Comparison of ENCODE assay signal across 27 cellular contexts in the genomic region with DNA sequence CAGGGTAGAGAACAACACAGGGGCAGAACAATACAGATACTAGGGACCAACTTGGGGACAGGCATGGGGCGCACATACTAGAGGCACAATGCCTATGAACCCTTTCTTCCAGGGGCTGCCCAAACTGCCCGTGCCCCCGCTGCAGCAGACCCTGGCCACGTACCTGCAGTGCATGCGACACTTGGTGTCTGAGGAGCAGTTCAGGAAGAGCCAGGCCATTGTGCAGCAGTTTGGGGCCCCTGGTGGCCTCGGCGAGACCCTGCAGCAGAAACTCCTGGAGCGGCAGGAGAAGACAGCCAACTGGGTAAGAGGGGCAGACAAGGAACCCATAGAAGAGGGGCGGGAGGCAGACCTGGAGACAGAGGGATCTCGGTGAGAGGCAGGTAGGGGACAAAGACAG. TPM values are rescaled to one million over a fixed set of nuclear protein-coding genes. Genes with fewer than 3 reads are reported as not detected.
DNase-seq lines count a peak whose midpoint lies in the region; ATAC-seq and TF ChIP-seq lines count a peak whose summit lies in the region.
"Had no signal": no experiment of that assay in that cellular context is flagged by ENCODE, and none has a peak within 500 bp of the region (broad histone marks: within the 10 kb centered on the region; RNA-seq: fewer than 3 reads in every experiment).

No MANE protein-coding gene starts in this region.

- H3K4me1 ChIP-seq in HCT116 (ENCODE audit: control insufficient read depth in 1 of 2, insufficient read depth in 2 of 2, low read length in 2 of 2) (no peaks in the 10 kb centered on the region), sigmoid colon (peaks cover 0 to under 1% (median 0%) of the 10 kb centered on the region in 4 donors)

- no peaks in the 10 kb centered on the region for H3K9me2 ChIP-seq in HCT116 (ENCODE audit: insufficient read depth)

- peaks cover 7% of the 10 kb centered on the region for H3K9me3 Mint-ChIP-seq in glutamatergic neuron (ENCODE audit: unreplicated experiment)
- H3K9me3 Mint-ChIP-seq in activated CD8-positive, alpha-beta T cell treated with anti-CD3 and anti-CD28 coated beads, Interleukin-2, amount 10 ng/mL, durations not matched to agents 7 days and 5 days (ENCODE audit: insufficient read depth) = no peaks in the 10 kb centered on the region

- TF ChIP-seq EP300 in sigmoid colon (IDR thresholded peaks at IDR 0.05) = no peak

- no peak overlapping the region for H3K4me3 Mint-ChIP-seq in glutamatergic neuron (ENCODE audit: unreplicated experiment)
- no peak overlapping the region for H3K4me3 Mint-ChIP-seq in activated CD8-positive, alpha-beta T cell treated with anti-CD3 and anti-CD28 coated beads, Interleukin-2, amount 10 ng/mL, durations not matched to agents 7 days and 5 days
- H3K4me3 Mint-ChIP-seq: naive B cell had no signal

- WGBS in sigmoid colon, 2 donors = 58 to 67% methylated on average over 10 of the region's 10 CpGs

- H3K36me3 ChIP-seq in HCT116 (ENCODE audit: control insufficient read depth in 1 of 2, insufficient read depth in 2 of 2, low read length in 2 of 2) (no peaks in the 10 kb centered on the region), sigmoid colon (no peaks in the 10 kb centered on the region)
- H3K36me3 ChIP-seq: tibial artery had no signal

- no peak for TF ChIP-seq RAD21 in HCT116 (IDR thresholded peaks at IDR 0.05; ENCODE audit: low read depth)

- TF ChIP-seq CTCF in HCT116 (IDR thresholded peaks at IDR 0.05 in 2 of 3, conservative IDR thresholded peaks at IDR 0.05 in 1 of 3; ENCODE audit: borderline replicate concordance in 1 of 3, insufficient read depth in 1 of 3, low read depth in 2 of 3, low read length in 2 of 3) (peak in 2 of 3 experiments; percentile 16 to 34; a peak in 3 of 6 replicates), glutamatergic neuron (IDR thresholded peaks at IDR 0.05; ENCODE audit: partially characterized antibody, unreplicated experiment) (no peak), sigmoid colon (IDR thresholded peaks at IDR 0.05) (no peak)

- H3K27ac ChIP-seq in HCT116 (ENCODE audit: low read depth, low read length) (no peak overlapping the region), sigmoid colon (no peak overlapping the region)
- H3K27ac ChIP-seq: parathyroid adenoma, SK-N-MC, tibial artery had no signal

- H3K27me3 Mint-ChIP-seq in glutamatergic neuron (ENCODE audit: unreplicated experiment) = peaks cover 27% of the 10 kb centered on the region
- H3K27me3 Mint-ChIP-seq in activated CD8-positive, alpha-beta T cell treated with anti-CD3 and anti-CD28 coated beads, Interleukin-2, amount 10 ng/mL, durations not matched to agents 7 days and 5 days (ENCODE audit: low read depth) = peaks cover 23% of the 10 kb centered on the region

- CTCF ChIA-PET in HCT116 (lab: Charles Lee) = no interaction called here
- CTCF ChIA-PET in activated CD8-positive, alpha-beta T cell treated with anti-CD3 and anti-CD28 coated beads, Interleukin-2, amount 10 ng/mL, durations not matched to agents 7 days and 5 days (lab: Charles Lee) = no interaction called here

- no peak overlapping the region for H3K9ac ChIP-seq in HCT116 (ENCODE audit: low read length)
- H3K9ac ChIP-seq: parathyroid adenoma had no signal

- H3K79me2 ChIP-seq in HCT116 (ENCODE audit: insufficient read depth, low read length) = no peaks in the 10 kb centered on the region
- H3K79me2 ChIP-seq: parathyroid adenoma had no signal

- peak overlapping the region; percentile 87 for H3K27ac Mint-ChIP-seq in glutamatergic neuron (ENCODE audit: unreplicated experiment)
- H3K27ac Mint-ChIP-seq in activated CD8-positive, alpha-beta T cell treated with anti-CD3 and anti-CD28 coated beads, Interleukin-2, amount 10 ng/mL, durations not matched to agents 7 days and 5 days = no peak overlapping the region

- H3K9me3 ChIP-seq in HCT116 (ENCODE audit: control insufficient read depth in 1 of 2, insufficient read depth in 1 of 2, low read depth in 1 of 2, low read length in 2 of 2) (no peaks in the 10 kb centered on the region), sigmoid colon (no peaks in the 10 kb centered on the region)
- H3K9me3 ChIP-seq: tibial artery had no signal

- ATAC-seq in HCT116 (peak; percentile 59; the same call in 1 of the 2 replicates), HG03280 (IDR thresholded peaks at IDR 0.05; ENCODE audit: unreplicated experiment) (no peak)
- ATAC-seq in activated CD8-positive, alpha-beta T cell treated with anti-CD3 and anti-CD28 coated beads, Interleukin-2, amount 10 ng/mL, durations not matched to agents 7 days and 5 days = no peak
- ATAC-seq: Panc1 had no signal

- TF ChIP-seq POLR2A in HCT116 (IDR thresholded peaks at IDR 0.05; ENCODE audit: borderline replicate concordance, extremely low read depth, insufficient read depth, insufficient read length) = no peak
- no peak for TF ChIP-seq POLR2A in sigmoid colon (IDR thresholded peaks at IDR 0.05)

- DNase-seq in ELF-1 (ENCODE audit: low read depth, low spot score) (peak; percentile 61), HCT116 (ENCODE audit: low read depth, low spot score) (no peak), glutamatergic neuron (no peak), sigmoid colon (peak; percentile 25), HT-29 (ENCODE audit: low spot score) (no peak)
- no peak for DNase-seq in activated CD8-positive, alpha-beta T cell treated with anti-CD3 and anti-CD28 coated beads, Interleukin-2, amount 10 ng/mL, durations not matched to agents 7 days and 5 days
- DNase-seq: activated CD4-positive, alpha-beta T cell treated with anti-CD3 and anti-CD28 coated beads, Interleukin-2, amount 50 U/mL, for 48 hours; activated gamma-delta T cell treated with Interleukin-2 at 50 U/mL for 16 hours; amygdala; central memory CD4-positive, alpha-beta T cell; erythroblast; foreskin melanocyte; hypothalamus; Karpas-422; naive B cell; NCI-H1048; NCI-H2029 treated with DMSO at 0.1 percent for 48 hours; NCI-H446; stimulated activated CD4-positive, alpha-beta T cell treated with anti-CD3 and anti-CD28 coated beads, Interleukin-2, amount 100 ng/mL, for 24 hours; stimulated activated naive CD4-positive, alpha-beta T cell treated with Interleukin-2 at 50 U/mL for 16 hours; T-helper 2 cell had no signal

- H2AFZ ChIP-seq in HCT116 (ENCODE audit: low read depth, low read length, poor library complexity, severe bottlenecking) = no peak overlapping the region
- H2AFZ ChIP-seq: parathyroid adenoma had no signal

- POLR2A ChIA-PET in HCT116 (lab: Charles Lee) = no interaction called here
- POLR2A ChIA-PET in activated CD8-positive, alpha-beta T cell treated with anti-CD3 and anti-CD28 coated beads, Interleukin-2, amount 10 ng/mL, durations not matched to agents 7 days and 5 days (lab: Charles Lee) = no interaction called here

- no peak overlapping the region for H3K4me2 ChIP-seq in HCT116 (ENCODE audit: low read length)

- RAD21 ChIA-PET in HCT116 (lab: Charles Lee; ENCODE audit: low non-redundant PET in 1 of 2, low total read pairs in 2 of 2, uncharacterized antibody in 2 of 2, unreplicated experiment in 2 of 2) = no interaction called here

- BruUV-seq in HCT116 (replicated peaks; lab: Mats Ljungman, UMichigan) = no TSS peak

- H3K27me3 ChIP-seq in HCT116 (ENCODE audit: insufficient read depth, low read length) (no peaks in the 10 kb centered on the region; the same call in 1 of the 2 replicates), sigmoid colon (peaks cover under 1 to 50% (median 18%) of the 10 kb centered on the region in 3 donors)

- H3K4me3 ChIP-seq in HCT116 (replicated peaks in 1 of 2; ENCODE audit: low read depth in 1 of 2, low read length in 2 of 2) (no peak overlapping the region), sigmoid colon (no peak overlapping the region)
- H3K4me3 ChIP-seq: SK-N-MC, tibial artery had no signal

- H3K4me1 Mint-ChIP-seq in glutamatergic neuron (ENCODE audit: low read depth, unreplicated experiment) = peaks cover 31% of the 10 kb centered on the region
- peaks cover under 1% of the 10 kb centered on the region for H3K4me1 Mint-ChIP-seq in activated CD8-positive, alpha-beta T cell treated with anti-CD3 and anti-CD28 coated beads, Interleukin-2, amount 10 ng/mL, durations not matched to agents 7 days and 5 days (ENCODE audit: low read depth)

- H4K20me1 ChIP-seq in HCT116 (ENCODE audit: insufficient read depth) = no peaks in the 10 kb centered on the region

- intact Hi-C loops in HCT116 (cut with micrococcal nuclease) (no loop called here), sigmoid colon (cut with DNase I) (no loop called here)

- H3K36me3 Mint-ChIP-seq in glutamatergic neuron (ENCODE audit: unreplicated experiment) = peaks cover 9% of the 10 kb centered on the region
- no peaks in the 10 kb centered on the region for H3K36me3 Mint-ChIP-seq in activated CD8-positive, alpha-beta T cell treated with anti-CD3 and anti-CD28 coated beads, Interleukin-2, amount 10 ng/mL, durations not matched to agents 7 days and 5 days (ENCODE audit: low read depth)
- H3K36me3 Mint-ChIP-seq: naive B cell had no signal

TF ChIP-seq in HCT116, 20 proteins besides CTCF, POLR2A, EP300 and RAD21 (continues in another document):
- TF ChIP-seq, protein P1, sequence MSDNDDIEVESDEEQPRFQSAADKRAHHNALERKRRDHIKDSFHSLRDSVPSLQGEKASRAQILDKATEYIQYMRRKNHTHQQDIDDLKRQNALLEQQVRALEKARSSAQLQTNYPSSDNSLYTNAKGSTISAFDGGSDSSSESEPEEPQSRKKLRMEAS (IDR thresholded peaks at IDR 0.05) = no peak
- no peak for TF ChIP-seq JUND (IDR thresholded peaks at IDR 0.05)

RNA-seq across cellular contexts. Expression of a gene that starts 5.8 kb away (rescaled TPM):
- total RNA-seq in HCT116 (2021; ENCODE audit: unreplicated experiment) (not detected), glutamatergic neuron (ENCODE audit: unreplicated experiment) (15.4 TPM), sigmoid colon (under 1 TPM in 1 of 4 donors, not detected in 3; 0.41 TPM)
- not detected in 2 replicates for polyA plus RNA-seq in HCT116 (2012)
- polyA plus RNA-seq in sigmoid colon = under 1 TPM in 1 of 3 donors, not detected in 2; 0.57 TPM
- total RNA-seq in activated CD8-positive, alpha-beta T cell treated with anti-CD3 and anti-CD28 coated beads, Interleukin-2, amount 10 ng/mL, durations not matched to agents 7 days and 5 days = not detected
- total RNA-seq in HT-29 (2014; rRNA removed; shearing (Covaris generic)) = not detected in 2 replicates
- total RNA-seq: kidney epithelial cell had no signal

RNA-seq across cellular contexts. Expression of a gene that starts 9.5 kb away (rescaled TPM):
- not detected for total RNA-seq in HCT116 (2021; ENCODE audit: unreplicated experiment)
- polyA plus RNA-seq in HCT116 (2012) = not detected in 2 replicates
- 21.5 TPM for total RNA-seq in glutamatergic neuron (ENCODE audit: unreplicated experiment)
- 1 to 10 TPM in 1 of 4 donors, under 1 TPM in 2, not detected in 1; 0.16 to 2.5 (median 0.68) TPM for total RNA-seq in sigmoid colon
- under 1 TPM in 1 of 3 donors, not detected in 2; 0.98 TPM for polyA plus RNA-seq in sigmoid colon
- total RNA-seq in activated CD8-positive, alpha-beta T cell treated with anti-CD3 and anti-CD28 coated beads, Interleukin-2, amount 10 ng/mL, durations not matched to agents 7 days and 5 days = not detected
- total RNA-seq in HT-29 (2014; rRNA removed; shearing (Covaris generic)) = not detected in 2 replicates
- total RNA-seq: kidney epithelial cell had no signal

RNA-seq across cellular contexts. Expression of a gene that starts 59.8 kb away (rescaled TPM):
- total RNA-seq in HCT116 (2021; ENCODE audit: unreplicated experiment) = not detected
- not detected in 2 replicates for polyA plus RNA-seq in HCT116 (2012)
- total RNA-seq in glutamatergic neuron (ENCODE audit: unreplicated experiment) = 0.25 TPM
- total RNA-seq in sigmoid colon = not detected
- polyA plus RNA-seq in sigmoid colon = not detected
- total RNA-seq in activated CD8-positive, alpha-beta T cell treated with anti-CD3 and anti-CD28 coated beads, Interleukin-2, amount 10 ng/mL, durations not matched to agents 7 days and 5 days = not detected
- not detected in 2 replicates for total RNA-seq in HT-29 (2014; rRNA removed; shearing (Covaris generic))
- total RNA-seq: kidney epithelial cell had no signal

Comparison
In these comparisons a context has a peak if more than half of its experiments do, and no peak if none do; other contexts are left out.
1. DNase-seq: peak in ELF-1 (single experiment) and sigmoid colon (single experiment); none in HCT116 (single experiment), glutamatergic neuron (single experiment), activated CD8-positive, alpha-beta T cell treated with anti-CD3 and anti-CD28 coated beads, Interleukin-2, amount 10 ng/mL, durations not matched to agents 7 days and 5 days (single experiment) and HT-29 (single experiment).
2. CTCF ChIP-seq: peak in HCT116 (2 of 3); none in glutamatergic neuron (single experiment) and sigmoid colon (0 of 4).
3. RNA of a gene that starts 5.8 kb away (total RNA-seq): 15.4 TPM in glutamatergic neuron (single experiment); 0.41 TPM in sigmoid colon, not detected in HCT116 (single experiment), not detected in activated CD8-positive, alpha-beta T cell treated with anti-CD3 and anti-CD28 coated beads, Interleukin-2, amount 10 ng/mL, durations not matched to agents 7 days and 5 days and not detected in HT-29; every median in the first group is over 10 times any median in the second.